In genomic region chr6:143746202-143747119, GRCh38 we compare ENCODE assay signal across 9 cellular contexts.
DNase-seq lines count a peak whose midpoint lies in the region; ATAC-seq, FAIRE-seq and TF ChIP-seq lines count a peak whose summit lies in the region.
"Had no signal": no experiment of that assay in that cellular context is flagged by ENCODE, and none has a peak within 500 bp of the region (broad histone marks: within the 10 kb centered on the region; RNA-seq: fewer than 3 reads in every experiment).

No MANE protein-coding gene starts in this region.

- H3K4me1 ChIP-seq in H1 (replicated peaks in 1 of 4; ENCODE audit: control insufficient read depth in 3 of 4, insufficient read depth in 4 of 4, low read length in 3 of 4), result peaks cover 14 to 56% (median 52%) of the 10 kb centered on the region in 4 experiments
- H3K4me1 ChIP-seq in mesodermal cell (ENCODE audit: control insufficient read depth, insufficient read depth, low read length, poor library complexity, severe bottlenecking), result peaks cover 46% of the 10 kb centered on the region
- H3K4me1 ChIP-seq in upper lobe of left lung, result peaks cover 36 to 61% (median 53%) of the 10 kb centered on the region in 4 donors
- H3K4me1 ChIP-seq in suprapubic skin, result peaks cover 34% of the 10 kb centered on the region

- H2BK20ac ChIP-seq in H1 (ENCODE audit: low read length), result peak overlapping the region; percentile 91

- peak overlapping the region; percentile 88 for H3K27ac ChIP-seq in H1 (ENCODE audit: low read depth, low read length)
- peak overlapping the region; percentile 82 for H3K27ac ChIP-seq in mesodermal cell (ENCODE audit: low read depth, low read length, severe bottlenecking)
- H3K27ac ChIP-seq in upper lobe of left lung, result peak overlapping the region; percentile 80 to 82 (median 80)
- H3K27ac ChIP-seq in suprapubic skin, result no peak overlapping the region
- H3K27ac ChIP-seq: epithelial cell of prostate had no signal

- no peak overlapping the region for H2AFZ ChIP-seq in H1 (ENCODE audit: low read length)

- no peak overlapping the region for H3K23ac ChIP-seq in H1 (ENCODE audit: insufficient read length)

- H3K4me2 ChIP-seq in H1 (ENCODE audit: insufficient read depth in 1 of 2, low read depth in 2 of 2, low read length in 2 of 2), result peak overlapping the region; percentile 47 to 48

- peak overlapping the region; percentile 93 for H2BK12ac ChIP-seq in H1 (ENCODE audit: low read depth, low read length)

- CTCF ChIA-PET in H1 (lab: Charles Lee; ENCODE audit: partially characterized antibody), result interaction anchor here (0.9 to 1.6 kb wide), 3 partner anchors 126 to 171 kb away, joined by 3 to 4 read pairs (median 3); no protein-coding TSS in a partner anchor

- H3K23me2 ChIP-seq in H1 (ENCODE audit: low read depth, low read length), result no peaks in the 10 kb centered on the region

- no peak overlapping the region for H3K14ac ChIP-seq in H1 (ENCODE audit: insufficient read length)

- H2BK120ac ChIP-seq in H1 (replicated peaks; ENCODE audit: low read depth, low read length), result peak overlapping the region; percentile 18

- H3K4me3 ChIP-seq in H1 (ENCODE audit: extremely low read depth in 1 of 4, insufficient read depth in 2 of 4, low read depth in 3 of 4, low read length in 4 of 4), result peak overlapping the region in 1 of 4 experiments; percentile 38; a peak in 1 of 8 replicates
- H3K4me3 ChIP-seq in mesodermal cell (ENCODE audit: extremely low read depth, insufficient read depth, low read length, poor library complexity, severe bottlenecking), result no peak overlapping the region
- H3K4me3 ChIP-seq in upper lobe of left lung, result peak overlapping the region in 2 of 4 donors; percentile 25 to 32
- H3K4me3 ChIP-seq in suprapubic skin, result no peak overlapping the region

- H3K27me3 ChIP-seq in H1 (replicated peaks in 1 of 4; ENCODE audit: control insufficient read depth in 3 of 4, extremely low read depth in 1 of 4, insufficient read depth in 3 of 4, low read length in 3 of 4), result no peaks in the 10 kb centered on the region
- H3K27me3 ChIP-seq in upper lobe of left lung, result no peaks in the 10 kb centered on the region
- no peaks in the 10 kb centered on the region for H3K27me3 ChIP-seq in suprapubic skin

- peak overlapping the region; percentile 96 for H4K5ac ChIP-seq in H1 (ENCODE audit: insufficient read length, low read depth, low read length)

- peak in 1 of 2 experiments; percentile 81; a peak in 1 of 3 replicates for TF ChIP-seq EP300 in H1 (IDR thresholded peaks at IDR 0.05; ENCODE audit: borderline replicate concordance in 1 of 2, low read depth in 2 of 2, low read length in 2 of 2)
- no peak for TF ChIP-seq EP300 in upper lobe of left lung (IDR thresholded peaks at IDR 0.05)
- TF ChIP-seq EP300 in suprapubic skin (IDR thresholded peaks at IDR 0.05), result no peak

- peak overlapping the region; percentile 97 for H3K4ac ChIP-seq in H1 (replicated peaks; ENCODE audit: insufficient read length, low read depth, low read length)

- H4K8ac ChIP-seq in H1 (ENCODE audit: extremely low read depth, insufficient read depth, low read length), result peak overlapping the region; percentile 87

- H4K20me1 ChIP-seq in H1 (replicated peaks in 1 of 2; ENCODE audit: control insufficient read depth in 1 of 2, insufficient read depth in 2 of 2, low read length in 2 of 2), result no peaks in the 10 kb centered on the region

- peak overlapping the region; percentile 96 for H3K18ac ChIP-seq in H1 (ENCODE audit: extremely low read depth, low read length)

- DNase-seq in NCI-H345 treated with DMSO at 0.1 percent for 48 hours (lab: John Stamatoyannopoulos, UW; ENCODE audit: unreplicated experiment) (peak; percentile 29), H1 (ENCODE audit: low read depth in 1 of 2, low spot score in 2 of 2) (peak; percentile 73 to 86), upper lobe of left lung (no peak), suprapubic skin (ENCODE audit: low spot score in 2 of 2) (no peak), H54 (ENCODE audit: insufficient read length, low spot score) (no peak)
- DNase-seq: naive thymus-derived CD4-positive, alpha-beta T cell had no signal

- no peak overlapping the region for H2BK15ac ChIP-seq in H1 (ENCODE audit: low read length)

- WGBS in H1 (ENCODE audit: extremely low coverage in 1 of 2, insufficient coverage in 1 of 2, insufficient read length in 1 of 2, insufficient replicate concordance in 2 of 2, low coverage in 1 of 2, low lambda C conversion rate in 2 of 2, missing lambda C conversion rate in 1 of 2), 2 experiments, result 5% methylated on average over 12 of the region's 12 CpGs; no CpG with 5 or more reads in 1 of the 2 experiments
- 37 to 38% methylated on average over 7 to 10 of the region's 12 CpGs for WGBS in mesodermal cell (ENCODE audit: insufficient coverage in 2 of 2), 2 experiments
- 57 to 64% methylated on average over 11 to 12 of the region's 12 CpGs for WGBS in upper lobe of left lung, 2 donors
- 90% methylated on average over 12 of the region's 12 CpGs for WGBS in suprapubic skin

- H3K9ac ChIP-seq in H1 (replicated peaks in 1 of 4; ENCODE audit: extremely low read depth in 1 of 4, low read depth in 3 of 4, low read length in 3 of 4), result peak overlapping the region in 1 of 4 experiments; percentile 20; a peak in 1 of 7 replicates

- no peaks in the 10 kb centered on the region for H3K36me3 ChIP-seq in H1 (ENCODE audit: control insufficient read depth in 2 of 4, insufficient read depth in 4 of 4, low read length in 3 of 4)
- H3K36me3 ChIP-seq in mesodermal cell (ENCODE audit: control insufficient read depth, insufficient read depth, low read length), result peaks cover 3% of the 10 kb centered on the region
- H3K36me3 ChIP-seq in upper lobe of left lung, result peaks cover 0 to 6% (median 0%) of the 10 kb centered on the region in 4 donors
- H3K36me3 ChIP-seq in suprapubic skin, result no peaks in the 10 kb centered on the region

- H4K91ac ChIP-seq in H1 (replicated peaks; ENCODE audit: insufficient read length, low read length), result peak overlapping the region; percentile 98

- no peak overlapping the region for H3K56ac ChIP-seq in H1 (replicated peaks; ENCODE audit: insufficient read length, low read depth, low read length)

- peak; percentile 81 for FAIRE-seq in H1 (lab: Jason Lieb, UNC)
- no peak for FAIRE-seq in H54 (lab: Jason Lieb, UNC)

- H3K79me2 ChIP-seq in H1 (ENCODE audit: control insufficient read depth in 1 of 2, insufficient read depth in 2 of 2, low read length in 2 of 2), result peaks cover 0 to 41% of the 10 kb centered on the region in 2 experiments; a peak in 2 of 4 replicates

- peak in 1 of 2 experiments; percentile 20; a peak in 2 of 4 replicates for TF ChIP-seq RAD21 in H1 (IDR thresholded peaks at IDR 0.05 in 1 of 2, conservative IDR thresholded peaks at IDR 0.05 in 1 of 2; ENCODE audit: low read depth in 2 of 2, low read length in 2 of 2)

- peak overlapping the region; percentile 99 for H2BK5ac ChIP-seq in H1 (ENCODE audit: low read depth, low read length)

- ATAC-seq in upper lobe of left lung (ENCODE audit: low FRiP score in 2 of 2) (no peak), HG03196 (IDR thresholded peaks at IDR 0.05; ENCODE audit: unreplicated experiment) (no peak)
- ATAC-seq: naive thymus-derived CD4-positive, alpha-beta T cell had no signal

- H2AK5ac ChIP-seq in H1 (ENCODE audit: low read depth, low read length), result peak overlapping the region; percentile 84

- POLR2A ChIA-PET in H1 (lab: Charles Lee; ENCODE audit: partially characterized antibody), result interaction anchor here (0.6 to 1.8 kb wide), 18 partner anchors 9 to 153 kb away, joined by 3 to 5 read pairs (median 4); no protein-coding TSS in a partner anchor

- H3K79me1 ChIP-seq in H1 (ENCODE audit: low read depth, low read length), result no peaks in the 10 kb centered on the region; the same call in 1 of the 2 replicates

- no peak for TF ChIP-seq CTCF in H1 (IDR thresholded peaks at IDR 0.05; ENCODE audit: control extremely low read depth in 1 of 3, insufficient read depth in 1 of 3, low read depth in 1 of 3, low read length in 3 of 3)
- TF ChIP-seq CTCF in upper lobe of left lung (IDR thresholded peaks at IDR 0.05), result no peak
- TF ChIP-seq CTCF in suprapubic skin (IDR thresholded peaks at IDR 0.05), result no peak

- no peaks in the 10 kb centered on the region for H3K9me3 ChIP-seq in H1 (ENCODE audit: insufficient read depth in 2 of 2, low read depth in 1 of 2, low read length in 1 of 2)
- H3K9me3 ChIP-seq in mesodermal cell (ENCODE audit: control insufficient read depth, low read length), result no peaks in the 10 kb centered on the region
- H3K9me3 ChIP-seq in upper lobe of left lung, result no peaks in the 10 kb centered on the region
- no peaks in the 10 kb centered on the region for H3K9me3 ChIP-seq in suprapubic skin

- TF ChIP-seq POLR2A in H1 (IDR thresholded peaks at IDR 0.05; ENCODE audit: control extremely low read depth in 1 of 2, low read depth in 2 of 2, low read length in 2 of 2), result peak; percentile 63 to 77
- TF ChIP-seq POLR2A in upper lobe of left lung (IDR thresholded peaks at IDR 0.05), result no peak
- no peak for TF ChIP-seq POLR2A in suprapubic skin (IDR thresholded peaks at IDR 0.05)
- TF ChIP-seq POLR2A in H54 (IDR thresholded peaks at IDR 0.05; ENCODE audit: low read depth, low read length), result no peak

TF ChIP-seq in H1, 55 proteins besides CTCF, POLR2A, EP300 and RAD21 (continues in another document):
- 0 out of 2 replicates have a peak, but pooled peaks have one; percentile 75 for TF ChIP-seq KDM1A (IDR thresholded peaks at IDR 0.05; ENCODE audit: borderline replicate concordance, low read length)
- TF ChIP-seq YY1 (IDR thresholded peaks at IDR 0.05; ENCODE audit: low read depth, low read length), result peak; percentile 87
- peak; percentile 92 for TF ChIP-seq CTBP2 (IDR thresholded peaks at IDR 0.05; ENCODE audit: borderline replicate concordance, insufficient read depth, insufficient read length, low read length)
- TF ChIP-seq ASH2L (IDR thresholded peaks at IDR 0.05; ENCODE audit: low read length), result peak; percentile 54
- TF ChIP-seq SIX5 (IDR thresholded peaks at IDR 0.05; ENCODE audit: low read depth, low read length), result no peak
- TF ChIP-seq, protein P1, sequence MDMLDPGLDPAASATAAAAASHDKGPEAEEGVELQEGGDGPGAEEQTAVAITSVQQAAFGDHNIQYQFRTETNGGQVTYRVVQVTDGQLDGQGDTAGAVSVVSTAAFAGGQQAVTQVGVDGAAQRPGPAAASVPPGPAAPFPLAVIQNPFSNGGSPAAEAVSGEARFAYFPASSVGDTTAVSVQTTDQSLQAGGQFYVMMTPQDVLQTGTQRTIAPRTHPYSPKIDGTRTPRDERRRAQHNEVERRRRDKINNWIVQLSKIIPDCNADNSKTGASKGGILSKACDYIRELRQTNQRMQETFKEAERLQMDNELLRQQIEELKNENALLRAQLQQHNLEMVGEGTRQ (IDR thresholded peaks at IDR 0.05; ENCODE audit: low read length), result no peak
- TF ChIP-seq HDAC2 (IDR thresholded peaks at IDR 0.05; ENCODE audit: borderline replicate concordance in 1 of 2, low read depth in 2 of 2, low read length in 2 of 2), result peak; percentile 93 to 96; a peak in 2 of 4 replicates
- TF ChIP-seq POLR2AphosphoS5 (IDR thresholded peaks at IDR 0.05; ENCODE audit: low read depth, low read length), result peak; percentile 70
- TF ChIP-seq EZH2 (IDR thresholded peaks at IDR 0.05; ENCODE audit: low read depth, low read length, severe bottlenecking), result no peak

Comparison
In these comparisons a context has a peak if more than half of its experiments do, and no peak if none do; other contexts are left out.
1. DNase-seq: peak in NCI-H345 treated with DMSO at 0.1 percent for 48 hours (single experiment) and H1 (2 of 2); none in upper lobe of left lung (0 of 2), suprapubic skin (0 of 2) and H54 (single experiment).
2. POLR2A ChIP-seq: peak in H1 (2 of 2); none in upper lobe of left lung (0 of 4), suprapubic skin (0 of 2) and H54 (single experiment).